26 cellular contexts compared by ENCODE assay signal in the genomic region with DNA sequence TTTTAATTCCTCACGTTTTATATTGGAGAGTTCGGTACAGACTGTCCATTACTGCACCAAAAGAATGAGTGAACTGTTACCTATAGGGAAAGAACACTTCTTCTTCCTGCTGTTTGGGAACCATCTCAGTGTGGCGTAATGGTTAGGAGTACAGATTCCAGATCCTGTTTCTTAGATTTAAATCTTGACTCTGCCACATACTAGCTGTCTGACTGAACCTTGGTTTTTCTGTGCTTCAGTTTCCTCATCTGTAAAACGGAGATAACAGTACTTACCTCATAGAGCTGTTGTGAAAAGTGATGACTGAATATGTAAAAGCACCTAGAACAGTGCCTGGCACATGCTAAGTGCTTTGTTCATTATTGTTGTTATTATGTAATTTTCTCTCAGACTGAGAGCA.
"Had no signal": no experiment of that assay in that cellular context is flagged by ENCODE, and none has a peak within 500 bp of the region (broad histone marks: within the 10 kb centered on the region; RNA-seq: fewer than 3 reads in every experiment).

No MANE protein-coding gene starts in this region.

- DNase-seq: activated CD4-positive, alpha-beta memory T cell treated with anti-CD3 and anti-CD28 coated beads, Interleukin-2, amount 10 ng/mL, durations not matched to agents 7 days and 5 days; activated CD4-positive, alpha-beta T cell treated with anti-CD3 and anti-CD28 coated beads, Interleukin-2, amount 10 ng/mL, durations not matched to agents 7 days and 5 days; activated CD8-positive, alpha-beta memory T cell treated with anti-CD3 and anti-CD28 coated beads, Interleukin-2, amount 50 U/mL, for 48 hours; activated gamma-delta T cell; activated naive CD4-positive, alpha-beta T cell treated with anti-CD3 and anti-CD28 coated beads, Interleukin-2, amount 10 ng/mL, durations not matched to agents 7 days and 5 days; activated naive CD8-positive, alpha-beta T cell treated with anti-CD3 and anti-CD28 coated beads, Interleukin-2, amount 10 ng/mL, durations not matched to agents 7 days and 5 days; activated T-cell treated with anti-CD3 and anti-CD28 coated beads, Interleukin-2, amount 50 U/mL, for 24 hours; amygdala; effector CD4-positive, alpha-beta T cell; left ventricle myocardium inferior; naive B cell; nephron progenitor cell; retina; small intestine; stimulated activated CD4-positive, alpha-beta T cell treated with anti-CD3 and anti-CD28 coated beads, Interleukin-4, amount 100 ng/mL, for 24 hours; substantia nigra; T1000; WERI-Rb-1 had no signal

- H3K27ac ChIP-seq: breast epithelium, esophagus muscularis mucosa, foreskin keratinocyte, left ventricle myocardium inferior, ovary, prostate gland, WERI-Rb-1 had no signal

- H3K27me3 ChIP-seq: breast epithelium, foreskin keratinocyte, heart right ventricle, ovary had no signal

- H3K4me3 ChIP-seq: breast epithelium, esophagus muscularis mucosa, heart right ventricle, left ventricle myocardium inferior, ovary, prostate gland had no signal

- H3K9me3 ChIP-seq: breast epithelium, esophagus muscularis mucosa, left ventricle myocardium inferior, ovary, prostate gland had no signal

- H3K36me3 ChIP-seq: breast epithelium, ovary, prostate gland, WERI-Rb-1 had no signal

- H3K4me1 ChIP-seq: breast epithelium, foreskin keratinocyte, prostate gland had no signal

- ATAC-seq: activated CD4-positive, CD25-positive, alpha-beta regulatory T cell treated with anti-CD3 and anti-CD28 coated beads, Interleukin-2, amount 50 U/mL, for 24 hours; stimulated activated effector memory CD8-positive, alpha-beta T cell treated with anti-CD3 and anti-CD28 coated beads, Interleukin-12 subunit alpha, Interleukin-12 subunit beta, amount 100 ng/mL, for 72 hours had no signal
